ENCODE assay signal across 18 cellular contexts in genomic region chr11:12416552-12416951, GRCh38. TPM values are rescaled to one million over a fixed set of nuclear protein-coding genes. Genes with fewer than 3 reads are reported as not detected.
DNase-seq lines count a peak whose midpoint lies in the region; ATAC-seq, FAIRE-seq and TF ChIP-seq lines count a peak whose summit lies in the region.
"Had no signal": no experiment of that assay in that cellular context is flagged by ENCODE, and none has a peak within 500 bp of the region (broad histone marks: within the 10 kb centered on the region; RNA-seq: fewer than 3 reads in every experiment).

No MANE protein-coding gene starts in this region.

- H3K27me3 Mint-ChIP-seq in nephron (ENCODE audit: low read depth) = no peaks in the 10 kb centered on the region

- H3K4me2 ChIP-seq in HepG2 (ENCODE audit: low read depth, low read length) = no peak overlapping the region
- H3K4me2 ChIP-seq: PC-9, SK-N-SH had no signal

- no peaks in the 10 kb centered on the region for H3K9me3 ChIP-seq in SK-N-MC (ENCODE audit: low read depth, low read length)
- no peaks in the 10 kb centered on the region for H3K9me3 ChIP-seq in esophagus squamous epithelium
- no peaks in the 10 kb centered on the region for H3K9me3 ChIP-seq in transverse colon
- H3K9me3 ChIP-seq in HepG2 (ENCODE audit: low read length) = no peaks in the 10 kb centered on the region
- H3K9me3 ChIP-seq: Caco-2, SK-N-SH had no signal

- no peak for FAIRE-seq in HepG2 (lab: Jason Lieb, UNC)

- TF ChIP-seq POLR2A in esophagus squamous epithelium (IDR thresholded peaks at IDR 0.05) (no peak), transverse colon (IDR thresholded peaks at IDR 0.05) (no peak), HepG2 (IDR thresholded peaks at IDR 0.05; ENCODE audit: insufficient read depth in 1 of 2, low read depth in 2 of 2, low read length in 2 of 2) (no peak)

- no peaks in the 10 kb centered on the region for H3K36me3 ChIP-seq in SK-N-MC (ENCODE audit: insufficient read depth, low read length)
- H3K36me3 ChIP-seq in esophagus squamous epithelium = no peaks in the 10 kb centered on the region
- H3K36me3 ChIP-seq in transverse colon = no peaks in the 10 kb centered on the region
- H3K36me3 ChIP-seq in HepG2 (replicated peaks in 1 of 2; ENCODE audit: control insufficient read depth in 1 of 2, insufficient read depth in 2 of 2, low read length in 2 of 2) = no peaks in the 10 kb centered on the region

- TF ChIP-seq CTCF in esophagus squamous epithelium (IDR thresholded peaks at IDR 0.05) (no peak), nephron (IDR thresholded peaks at IDR 0.05; ENCODE audit: unreplicated experiment in 3 of 3) (no peak), transverse colon (IDR thresholded peaks at IDR 0.05) (no peak), HepG2 (CRISPR knock-in tag; IDR thresholded peaks at IDR 0.05) (no peak)

- POLR2A ChIA-PET in HepG2 (lab: Yijun Ruan, JAX) = no interaction called here

- H3K27ac ChIP-seq in SK-N-MC = peak overlapping the region; percentile 84
- H3K27ac ChIP-seq in esophagus squamous epithelium = peak overlapping the region in 3 of 4 donors; percentile 87 to 94 (median 87)
- H3K27ac ChIP-seq in transverse colon = peak overlapping the region; percentile 82 to 99 (median 92)
- no peak overlapping the region for H3K27ac ChIP-seq in HepG2 (ENCODE audit: extremely low read length, insufficient read depth, low read length)
- H3K27ac ChIP-seq: PC-9 had no signal

- H2AFZ ChIP-seq in HepG2 (ENCODE audit: low read length) = no peak overlapping the region
- H2AFZ ChIP-seq: PC-9 had no signal

- BruUV-seq in HepG2 (replicated peaks; lab: Mats Ljungman, UMichigan) = no TSS peak

- peak overlapping the region; percentile 5 to 78 (median 38) for H3K27ac Mint-ChIP-seq in nephron

- H3K4me1 ChIP-seq in esophagus squamous epithelium (peaks cover 5 to 54% (median 21%) of the 10 kb centered on the region in 3 donors), transverse colon (peaks cover 17 to 51% (median 24%) of the 10 kb centered on the region in 4 donors), HepG2 (ENCODE audit: insufficient read depth, low read length) (no peaks in the 10 kb centered on the region)

- intact Hi-C loops in esophagus squamous epithelium (cut with DNase I) = no loop called here
- intact Hi-C loops in transverse colon (cut with DNase I; ENCODE audit: low total_unique reads) = no loop called here
- intact Hi-C loops in HepG2 (cut with micrococcal nuclease; ENCODE audit: unreplicated experiment) = no loop called here

- TF ChIP-seq RAD21 in HepG2 (CRISPR knock-in tag; IDR thresholded peaks at IDR 0.05) = no peak

- in situ Hi-C loops in transverse colon (cut with MboI; ENCODE audit: low pct_ligation_motif_present in 1 of 4, low pct_unique_long_range_greater_than_20kb in 1 of 4, low sequenced_read_pairs in 3 of 4) (loop anchor here in 2 of 4 donors (10.0 to 25.0 kb wide), 2 partner anchors 471 to 478 kb away; no protein-coding TSS in a partner anchor), HepG2 (cut with HindIII; ENCODE audit: extremely low pct_ligation_motif_present, low pct_unique_long_range_greater_than_20kb) (loop anchor here (10.0 kb wide), 1 partner anchor 62 kb away; no protein-coding TSS in a partner anchor)

- ATAC-seq in HepG2 = no peak

- DNase-seq in SK-N-MC (ENCODE audit: low read depth, low spot score) (no peak), esophagus squamous epithelium (lab: John Stamatoyannopoulos, UW) (no peak), transverse colon (no peak), cerebellum (ENCODE audit: low spot score) (no peak), HepG2 (ENCODE audit: low spot score) (no peak), RKO (ENCODE audit: low spot score) (no peak)
- DNase-seq: Caco-2, DMS53, H7, KG1, NCI-H1048, NCI-H1436 treated with DMSO at 0.1 percent for 48 hours, NCI-H2029 treated with DMSO at 0.1 percent for 48 hours, NCI-H510A, NCI-H82, PC-9, SK-N-SH had no signal

- no peaks in the 10 kb centered on the region for H4K20me1 ChIP-seq in HepG2 (ENCODE audit: insufficient read depth, low read length)

- TF ChIP-seq EP300 in transverse colon (IDR thresholded peaks at IDR 0.05; ENCODE audit: low read depth) = no peak
- TF ChIP-seq EP300 in HepG2 (IDR thresholded peaks at IDR 0.05; ENCODE audit: low read depth in 2 of 2, low read length in 2 of 2) = no peak
- TF ChIP-seq EP300 in HepG2 (CRISPR knock-in tag; IDR thresholded peaks at IDR 0.05; ENCODE audit: borderline replicate concordance) = no peak

- H3K9ac ChIP-seq in SK-N-MC (ENCODE audit: insufficient read length) (no peak overlapping the region), HepG2 (ENCODE audit: insufficient read depth, low read depth, low read length) (no peak overlapping the region)
- H3K9ac ChIP-seq: SK-N-SH had no signal

- peaks cover 83% of the 10 kb centered on the region for H3K4me1 Mint-ChIP-seq in nephron

- H3K36me3 Mint-ChIP-seq in nephron (ENCODE audit: low read depth) = peaks cover 5% of the 10 kb centered on the region

- no peaks in the 10 kb centered on the region for H3K9me3 Mint-ChIP-seq in nephron

- H3K4me3 ChIP-seq in SK-N-MC = peak overlapping the region; percentile 30; the same call in 1 of the 2 replicates
- H3K4me3 ChIP-seq in esophagus squamous epithelium = no peak overlapping the region
- no peak overlapping the region for H3K4me3 ChIP-seq in transverse colon
- no peak overlapping the region for H3K4me3 ChIP-seq in HepG2 (replicated peaks in 1 of 3; ENCODE audit: insufficient read depth in 1 of 3, low read depth in 2 of 3, low read length in 3 of 3)
- H3K4me3 ChIP-seq: PC-9 had no signal

- 85 to 88% methylated on average over 6 of the region's 6 CpGs for WGBS in esophagus squamous epithelium, 2 donors
- WGBS in transverse colon (ENCODE audit: low coverage in 1 of 2), 2 donors = 88 to 89% methylated on average over 6 of the region's 6 CpGs
- 93% methylated on average over 6 of the region's 6 CpGs for WGBS in HepG2 (ENCODE audit: low lambda C conversion rate)

- no peak overlapping the region for H3K4me3 Mint-ChIP-seq in nephron

- no peaks in the 10 kb centered on the region for H3K27me3 ChIP-seq in esophagus squamous epithelium
- no peaks in the 10 kb centered on the region for H3K27me3 ChIP-seq in transverse colon
- H3K27me3 ChIP-seq in HepG2 (ENCODE audit: control insufficient read depth in 1 of 2, insufficient read depth in 2 of 2, low read length in 2 of 2) = no peaks in the 10 kb centered on the region

- no peaks in the 10 kb centered on the region for H3K79me2 ChIP-seq in HepG2 (ENCODE audit: insufficient read depth, low read length)

- CTCF ChIA-PET in HepG2 (lab: Yijun Ruan, JAX; ENCODE audit: low intra/inter-chr PET ratio, low total read pairs) = no interaction called here

TF ChIP-seq in HepG2, 621 proteins besides CTCF, POLR2A, EP300 and RAD21 (continues in another document):
- TF ChIP-seq KLF12 (CRISPR knock-in tag; IDR thresholded peaks at IDR 0.05; ENCODE audit: borderline replicate concordance) (no peak), ZNF232 (CRISPR knock-in tag; IDR thresholded peaks at IDR 0.05; ENCODE audit: borderline replicate concordance) (no peak), ZSCAN30 (CRISPR knock-in tag; IDR thresholded peaks at IDR 0.05) (no peak), ZNF703 (CRISPR knock-in tag; IDR thresholded peaks at IDR 0.05; ENCODE audit: borderline replicate concordance) (no peak), TCF7L2 (IDR thresholded peaks at IDR 0.05; ENCODE audit: low read depth, low read length) (no peak), SMAD9 (CRISPR knock-in tag; IDR thresholded peaks at IDR 0.05) (no peak), ZNF44 (CRISPR knock-in tag; IDR thresholded peaks at IDR 0.05) (no peak), RAD51 (IDR thresholded peaks at IDR 0.05; ENCODE audit: borderline replicate concordance) (no peak), MED8 (CRISPR knock-in tag; IDR thresholded peaks at IDR 0.05; ENCODE audit: insufficient replicate concordance) (no peak)

RNA-seq across cellular contexts. Expression of gene PARVA, which starts 39.2 kb away (rescaled TPM):
- total RNA-seq in esophagus squamous epithelium = 10 to 100 TPM in 3 of 4 donors, 1 to 10 TPM in 1; 8.6 to 66.9 (median 16.2) TPM
- total RNA-seq in transverse colon = 10 to 100 TPM; 34.3 to 82.0 (median 45.1) TPM
- total RNA-seq in cerebellum = 9.5 TPM
- total RNA-seq in HepG2 (2016; rRNA removed; fragmentation: Illumina TruSeq; extraction: Trizol) = 9.1 and 10.5 TPM in 2 replicates
- total RNA-seq in HepG2 (2016; cell fraction: cytosol; rRNA removed; fragmentation: Illumina TruSeq; extraction: Trizol; ENCODE audit: low read depth) = 1.8 and 2.2 TPM in 2 replicates
- 8.6 and 9.5 TPM in 2 replicates for total RNA-seq in HepG2 (2016; cell fraction: insoluble cytoplasmic fraction; rRNA removed; fragmentation: Illumina TruSeq; extraction: Trizol)
- 3.8 and 4.3 TPM in 2 replicates for total RNA-seq in HepG2 (2016; cell fraction: membrane; rRNA removed; fragmentation: Illumina TruSeq; extraction: Trizol)
- 7.8 and 8.1 TPM in 2 replicates for total RNA-seq in HepG2 (2016; cell fraction: nucleus; rRNA removed; fragmentation: Illumina TruSeq; extraction: Trizol)
- 5.2 and 5.9 TPM in 2 replicates for polyA plus RNA-seq in HepG2 (2011; rRNA removed)
- polyA plus RNA-seq in HepG2 (2011; cell fraction: cytosol; rRNA removed) = 4.1 and 4.7 TPM in 2 replicates
- 4.3 and 5.3 TPM in 2 replicates for polyA plus RNA-seq in HepG2 (2011; cell fraction: nucleus; rRNA removed)
- 4.4 and 5.2 TPM in 2 replicates for polyA plus RNA-seq in HepG2 (2012)
- 2.5 and 3.0 TPM in 2 replicates for polyA plus RNA-seq in HepG2 (2016; cell fraction: cytosol; fragmentation: Illumina TruSeq; extraction: Trizol; ENCODE audit: low read depth)
- polyA plus RNA-seq in HepG2 (2016; cell fraction: insoluble cytoplasmic fraction; fragmentation: Illumina TruSeq; extraction: Trizol; ENCODE audit: low read depth) = 12.6 and 15.7 TPM in 2 replicates
- polyA plus RNA-seq in HepG2 (2016; cell fraction: membrane; fragmentation: Illumina TruSeq; extraction: Trizol; ENCODE audit: low read depth) = 3.6 and 4.7 TPM in 2 replicates
- 9.2 and 10.3 TPM in 2 replicates for polyA plus RNA-seq in HepG2 (2016; cell fraction: nucleus; fragmentation: Illumina TruSeq; extraction: Trizol; ENCODE audit: insufficient read depth, low read depth)
- 9.6 and 41.7 TPM in 2 replicates for polyA minus RNA-seq in HepG2 (2011; rRNA and poly(A)+ RNA removed; ENCODE audit: low replicate concordance)
- polyA minus RNA-seq in HepG2 (2011; cell fraction: cytosol; rRNA and poly(A)+ RNA removed) = 5.2 and 5.6 TPM in 2 replicates
- 8.2 and 10.3 TPM in 2 replicates for polyA minus RNA-seq in HepG2 (2011; cell fraction: nucleus; rRNA and poly(A)+ RNA removed)
